ENCODE assay signal across 2 cellular contexts in the genomic region with DNA sequence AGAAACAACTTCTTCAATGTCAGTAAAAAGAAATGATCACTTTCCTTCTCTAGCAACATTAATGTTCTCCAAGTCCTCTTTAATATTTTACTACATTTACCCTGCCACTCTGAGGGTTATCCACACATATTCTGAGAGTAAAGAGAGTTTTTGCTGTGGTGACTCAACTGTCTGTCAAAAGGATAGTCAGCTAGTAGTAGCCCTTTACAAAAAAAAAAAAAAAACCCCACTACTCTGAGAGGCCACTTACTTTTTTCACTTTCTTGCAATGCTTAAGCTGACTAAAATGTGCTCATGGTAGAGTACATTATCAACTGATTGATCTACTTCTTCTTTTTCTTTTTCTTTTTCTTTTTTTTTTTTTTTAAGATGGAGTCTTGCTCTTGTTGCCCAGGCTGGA.
TF ChIP-seq lines count a peak whose summit lies in the region.

No MANE protein-coding gene starts in this region.

TF ChIP-seq in GM23338, 12 proteins besides CTCF, POLR2A, EP300 and RAD21 (continues in another document):
- TF ChIP-seq POLR2AphosphoS5 (IDR thresholded peaks at IDR 0.05; ENCODE audit: low read depth) = no peak
- no peak for TF ChIP-seq EZH2 (IDR thresholded peaks at IDR 0.05; ENCODE audit: low read depth, unreplicated experiment)
- no peak for TF ChIP-seq ZNF331 (CRISPR knock-in tag; IDR thresholded peaks at IDR 0.05; ENCODE audit: low read depth)
- TF ChIP-seq CREB1 (CRISPR knock-in tag; IDR thresholded peaks at IDR 0.05; ENCODE audit: low read depth) = no peak
- TF ChIP-seq ZNF114 (CRISPR knock-in tag; IDR thresholded peaks at IDR 0.05) = no peak
- no peak for TF ChIP-seq EZH2phosphoT487 (IDR thresholded peaks at IDR 0.05; ENCODE audit: unreplicated experiment)
- no peak for TF ChIP-seq ETS1 (IDR thresholded peaks at IDR 0.05)
- no peak for TF ChIP-seq JUNB (IDR thresholded peaks at IDR 0.05; ENCODE audit: unreplicated experiment)
- TF ChIP-seq NANOG (IDR thresholded peaks at IDR 0.05; ENCODE audit: borderline replicate concordance) = no peak
- no peak for TF ChIP-seq ZNF462 (CRISPR knock-in tag; IDR thresholded peaks at IDR 0.05)
- TF ChIP-seq STAT1 (IDR thresholded peaks at IDR 0.05; ENCODE audit: unreplicated experiment) = no peak

TF ChIP-seq in K562, 482 proteins besides CTCF, POLR2A, EP300 and RAD21:
- TF ChIP-seq STAT5A (IDR thresholded peaks at IDR 0.05; ENCODE audit: borderline replicate concordance, low read length) (no peak), CTBP1 (IDR thresholded peaks at IDR 0.05; ENCODE audit: borderline replicate concordance) (no peak), ZNF707 (CRISPR knock-in tag; conservative IDR thresholded peaks at IDR 0.05) (no peak), ZEB2 (IDR thresholded peaks at IDR 0.05) (no peak), KAT7 (CRISPR knock-in tag; IDR thresholded peaks at IDR 0.05; ENCODE audit: borderline replicate concordance) (no peak), YY1 (IDR thresholded peaks at IDR 0.05; ENCODE audit: borderline replicate concordance in 1 of 3, control insufficient read depth in 1 of 3, extremely low read depth in 1 of 3, insufficient read depth in 3 of 3, insufficient read length in 1 of 3, insufficient replicate concordance in 2 of 3, low read depth in 1 of 3, low read length in 2 of 3) (no peak), ARID1B (IDR thresholded peaks at IDR 0.05) (no peak)
